ENCODE assay signal across 11 cellular contexts in genomic region chr16:1993731-1994131, GRCh38. TPM values are rescaled to one million over a fixed set of nuclear protein-coding genes. Genes with fewer than 3 reads are reported as not detected.
DNase-seq lines count a peak whose midpoint lies in the region; ATAC-seq and TF ChIP-seq lines count a peak whose summit lies in the region.
"Had no signal": no experiment of that assay in that cellular context is flagged by ENCODE, and none has a peak within 500 bp of the region (broad histone marks: within the 10 kb centered on the region; RNA-seq: fewer than 3 reads in every experiment).

No MANE protein-coding gene starts in this region.

- peaks cover 8% of the 10 kb centered on the region for H3K27me3 Mint-ChIP-seq in activated CD8-positive, alpha-beta memory T cell treated with anti-CD3 and anti-CD28 coated beads, Interleukin-2, amount 10 ng/mL, durations not matched to agents 7 days and 5 days
- H3K27me3 Mint-ChIP-seq in chondrocyte (ENCODE audit: low read depth), result peaks cover 11% of the 10 kb centered on the region

- no peak overlapping the region for H3K27ac ChIP-seq in psoas muscle

- peak overlapping the region; percentile 52 for H3K27ac Mint-ChIP-seq in activated CD8-positive, alpha-beta memory T cell treated with anti-CD3 and anti-CD28 coated beads, Interleukin-2, amount 10 ng/mL, durations not matched to agents 7 days and 5 days
- H3K27ac Mint-ChIP-seq in chondrocyte (ENCODE audit: unreplicated experiment), result peak overlapping the region; percentile 59

- H3K36me3 Mint-ChIP-seq in activated CD8-positive, alpha-beta memory T cell treated with anti-CD3 and anti-CD28 coated beads, Interleukin-2, amount 10 ng/mL, durations not matched to agents 7 days and 5 days, result peaks cover 13% of the 10 kb centered on the region
- H3K36me3 Mint-ChIP-seq in chondrocyte (ENCODE audit: low read depth), result peaks cover 7% of the 10 kb centered on the region

- CTCF ChIA-PET in activated CD8-positive, alpha-beta memory T cell treated with anti-CD3 and anti-CD28 coated beads, Interleukin-2, amount 10 ng/mL, durations not matched to agents 7 days and 5 days (lab: Charles Lee), result interaction anchor here (0.8 to 4.3 kb wide), 4 partner anchors 10 to 160 kb away, joined by 3 to 42 read pairs (median 4); no protein-coding TSS in a partner anchor

- no peak for DNase-seq in activated CD8-positive, alpha-beta memory T cell treated with anti-CD3 and anti-CD28 coated beads, Interleukin-2, amount 10 ng/mL, durations not matched to agents 7 days and 5 days
- no peak for DNase-seq in activated CD8-positive, alpha-beta memory T cell treated with anti-CD3 and anti-CD28 coated beads for 24 hours
- DNase-seq in NCI-H2029 (lab: John Stamatoyannopoulos, UW) (peak; percentile 72), chondrocyte (ENCODE audit: low spot score) (no peak), psoas muscle (peak; percentile 31 to 60), superior temporal gyrus (ENCODE audit: extremely low spot score) (no peak)
- DNase-seq: stimulated activated CD4-positive, alpha-beta T cell treated with anti-CD3 and anti-CD28 coated beads, Interleukin-4, amount 100 ng/mL, for 4 hours had no signal

- no peaks in the 10 kb centered on the region for H3K9me3 Mint-ChIP-seq in activated CD8-positive, alpha-beta memory T cell treated with anti-CD3 and anti-CD28 coated beads, Interleukin-2, amount 10 ng/mL, durations not matched to agents 7 days and 5 days (ENCODE audit: low read depth)
- H3K9me3 Mint-ChIP-seq in chondrocyte (ENCODE audit: low read depth), result no peaks in the 10 kb centered on the region
- H3K9me3 Mint-ChIP-seq: activated naive CD4-positive, alpha-beta T cell treated with anti-CD3 and anti-CD28 coated beads, Interleukin-2, amount 50 U/mL, for 24 hours had no signal

- H3K4me1 ChIP-seq in psoas muscle, result peaks cover 30% of the 10 kb centered on the region

- peaks cover 27% of the 10 kb centered on the region for H3K4me1 Mint-ChIP-seq in activated CD8-positive, alpha-beta memory T cell treated with anti-CD3 and anti-CD28 coated beads, Interleukin-2, amount 10 ng/mL, durations not matched to agents 7 days and 5 days
- H3K4me1 Mint-ChIP-seq in chondrocyte (ENCODE audit: low read depth), result peaks cover 8% of the 10 kb centered on the region

- TF ChIP-seq CTCF in chondrocyte (IDR thresholded peaks at IDR 0.05), result no peak
- TF ChIP-seq CTCF in psoas muscle (IDR thresholded peaks at IDR 0.05), result no peak

- ATAC-seq in activated CD8-positive, alpha-beta memory T cell treated with anti-CD3 and anti-CD28 coated beads, Interleukin-2, amount 10 ng/mL, durations not matched to agents 7 days and 5 days, result no peak
- ATAC-seq in psoas muscle (no peak), GM19328 (IDR thresholded peaks at IDR 0.05; ENCODE audit: unreplicated experiment) (no peak), HG02870 (IDR thresholded peaks at IDR 0.05; ENCODE audit: unreplicated experiment) (no peak)

- H3K27me3 ChIP-seq in psoas muscle (ENCODE audit: insufficient read depth in 3 of 3, low read length in 2 of 3), result peaks cover 0 to 26% (median 17%) of the 10 kb centered on the region in 3 donors

- H3K4me3 Mint-ChIP-seq in activated CD8-positive, alpha-beta memory T cell treated with anti-CD3 and anti-CD28 coated beads, Interleukin-2, amount 10 ng/mL, durations not matched to agents 7 days and 5 days, result no peak overlapping the region
- no peak overlapping the region for H3K4me3 Mint-ChIP-seq in chondrocyte (ENCODE audit: unreplicated experiment)
- H3K4me3 Mint-ChIP-seq: activated naive CD4-positive, alpha-beta T cell treated with anti-CD3 and anti-CD28 coated beads, Interleukin-2, amount 50 U/mL, for 24 hours had no signal

- WGBS in psoas muscle, 3 donors, result 66 to 73% (median 71%) methylated on average over 2 of the region's 2 CpGs

- no peaks in the 10 kb centered on the region for H3K9me3 ChIP-seq in psoas muscle

- peaks cover 3 to 14% of the 10 kb centered on the region in 2 donors for H3K36me3 ChIP-seq in psoas muscle (ENCODE audit: insufficient read depth in 1 of 2, low read depth in 1 of 2)

- intact Hi-C loops in psoas muscle (cut with DNase I), result no loop called here

- H3K4me3 ChIP-seq in psoas muscle, result no peak overlapping the region

RNA-seq across cellular contexts. Expression of gene SYNGR3, which starts 4.0 kb away (rescaled TPM):
- 10 to 100 TPM in 1 of 2 experiments, 1 to 10 TPM in 1; 6.4 to 17.6 TPM for total RNA-seq in activated CD8-positive, alpha-beta memory T cell treated with anti-CD3 and anti-CD28 coated beads, Interleukin-2, amount 10 ng/mL, durations not matched to agents 7 days and 5 days
- total RNA-seq in chondrocyte (0.39 to 0.74 TPM (median 0.67 TPM) in 3 replicates), psoas muscle (under 1 TPM in 3 of 4 donors, not detected in 1; 0.24 to 0.52 (median 0.25) TPM)
- under 1 TPM; 0.24 to 0.85 (median 0.25) TPM for polyA plus RNA-seq in psoas muscle

RNA-seq across cellular contexts. Expression of gene GFER, which starts 9.7 kb away (rescaled TPM):
- total RNA-seq in activated CD8-positive, alpha-beta memory T cell treated with anti-CD3 and anti-CD28 coated beads, Interleukin-2, amount 10 ng/mL, durations not matched to agents 7 days and 5 days, result 10 to 100 TPM; 33.5 to 40.9 TPM
- total RNA-seq in chondrocyte (17.0 to 19.7 TPM (median 17.5 TPM) in 3 replicates), psoas muscle (10 to 100 TPM; 18.9 to 34.2 (median 28.4) TPM)
- 10 to 100 TPM; 40.0 to 53.2 (median 43.5) TPM for polyA plus RNA-seq in psoas muscle

RNA-seq across cellular contexts. Expression of gene NOXO1, which starts 12.5 kb away (rescaled TPM):
- total RNA-seq in activated CD8-positive, alpha-beta memory T cell treated with anti-CD3 and anti-CD28 coated beads, Interleukin-2, amount 10 ng/mL, durations not matched to agents 7 days and 5 days, result under 1 TPM in 1 of 2 experiments, not detected in 1; 0.26 TPM
- total RNA-seq in chondrocyte, result 0.25 to 0.48 TPM (median 0.26 TPM) in 3 replicates
- under 1 TPM in 1 of 4 donors, not detected in 3; 0.20 TPM for total RNA-seq in psoas muscle
- polyA plus RNA-seq in psoas muscle, result under 1 TPM; 0.27 to 0.77 (median 0.39) TPM
- total RNA-seq: SK-MEL-5 had no signal

RNA-seq across cellular contexts. Expression of gene ZNF598, which starts 15.9 kb away (rescaled TPM):
- 10 to 100 TPM; 76.2 to 94.5 TPM for total RNA-seq in activated CD8-positive, alpha-beta memory T cell treated with anti-CD3 and anti-CD28 coated beads, Interleukin-2, amount 10 ng/mL, durations not matched to agents 7 days and 5 days
- total RNA-seq in chondrocyte (39.0 to 43.4 TPM (median 41.7 TPM) in 3 replicates), psoas muscle (10 to 100 TPM; 27.4 to 46.6 (median 44.8) TPM)
- 10 to 100 TPM; 35.6 to 58.8 (median 51.9) TPM for polyA plus RNA-seq in psoas muscle

RNA-seq across cellular contexts. Expression of gene TBL3, which starts 21.9 kb away (rescaled TPM):
- total RNA-seq in activated CD8-positive, alpha-beta memory T cell treated with anti-CD3 and anti-CD28 coated beads, Interleukin-2, amount 10 ng/mL, durations not matched to agents 7 days and 5 days, result 10 to 100 TPM; 41.9 to 42.3 TPM
- 20.9 to 40.1 TPM (median 21.6 TPM) in 3 replicates for total RNA-seq in chondrocyte
- total RNA-seq in psoas muscle, result 10 to 100 TPM; 31.5 to 41.8 (median 40.7) TPM
- polyA plus RNA-seq in psoas muscle, result 10 to 100 TPM; 51.6 to 78.0 (median 55.8) TPM

Comparison
In these comparisons a context has a peak if more than half of its experiments do, and no peak if none do; other contexts are left out.
1. DNase-seq: peak in NCI-H2029 (single experiment) and psoas muscle (2 of 2); none in activated CD8-positive, alpha-beta memory T cell treated with anti-CD3 and anti-CD28 coated beads, Interleukin-2, amount 10 ng/mL, durations not matched to agents 7 days and 5 days (single experiment), activated CD8-positive, alpha-beta memory T cell treated with anti-CD3 and anti-CD28 coated beads for 24 hours (single experiment), chondrocyte (single experiment) and superior temporal gyrus (single experiment).